Comparison of ENCODE assay signal across 23 cellular contexts in the genomic region with DNA sequence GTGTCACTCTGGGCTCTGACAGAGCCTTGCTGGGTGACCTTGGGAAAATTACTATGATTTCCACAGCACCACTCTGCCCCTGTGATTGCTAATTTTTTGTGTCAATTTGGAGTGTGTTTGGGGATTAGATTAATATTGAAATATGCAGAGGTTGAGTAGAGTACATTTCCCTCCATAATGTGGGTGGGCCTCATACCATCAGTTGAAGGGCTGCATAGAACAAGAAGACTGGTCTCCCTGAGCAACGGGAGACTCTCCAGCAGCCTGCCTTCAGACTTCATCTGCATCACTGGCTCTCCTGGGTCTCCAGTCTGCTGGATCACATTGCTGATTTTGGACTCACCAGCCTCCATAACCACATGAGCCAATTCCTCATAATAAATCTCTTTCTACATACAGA.
DNase-seq lines count a peak whose midpoint lies in the region; ATAC-seq and TF ChIP-seq lines count a peak whose summit lies in the region.
"Had no signal": no experiment of that assay in that cellular context is flagged by ENCODE, and none has a peak within 500 bp of the region (broad histone marks: within the 10 kb centered on the region; RNA-seq: fewer than 3 reads in every experiment).

No MANE protein-coding gene starts in this region.

- H3K4me1 ChIP-seq in endodermal cell (ENCODE audit: control insufficient read depth, insufficient read depth, low read length) (peaks cover 21% of the 10 kb centered on the region), parathyroid adenoma (peaks cover 42% of the 10 kb centered on the region), thoracic aorta (ENCODE audit: control insufficient read depth in 1 of 2, low read depth in 2 of 2) (peaks cover 32 to 93% of the 10 kb centered on the region in 2 donors)

- H3K9me3 ChIP-seq in endodermal cell (ENCODE audit: control insufficient read depth, low read length) (no peaks in the 10 kb centered on the region), parathyroid adenoma (ENCODE audit: control insufficient read depth, low read length) (no peaks in the 10 kb centered on the region), thoracic aorta (no peaks in the 10 kb centered on the region)
- H3K9me3 ChIP-seq: SJCRH30 had no signal

- no peak overlapping the region for H3K4me3 Mint-ChIP-seq in endodermal cell
- no peak overlapping the region for H3K4me3 Mint-ChIP-seq in activated naive CD8-positive, alpha-beta T cell treated with anti-CD3 and anti-CD28 coated beads for 36 hours

- DNase-seq in endodermal cell (peak; percentile 2), thoracic aorta (ENCODE audit: low spot score) (no peak), SIG-M5 treated with dmso at 0.1 percent for 504 hours (lab: John Stamatoyannopoulos, UW; ENCODE audit: unreplicated experiment) (no peak), lower leg skin (ENCODE audit: low spot score in 2 of 2) (no peak)
- DNase-seq in activated naive CD8-positive, alpha-beta T cell treated with anti-CD3 and anti-CD28 coated beads for 36 hours: no peak
- DNase-seq: C1 segment of cervical spinal cord; CD4-positive, alpha-beta memory T cell; COR-L47; DMS53; H7; Karpas-422; MV-4-11; NCI-H1105; NCI-H1436 treated with DMSO at 0.1 percent for 48 hours; NCI-H187 treated with DMSO at 0.1 percent for 48 hours; NCI-H2171 treated with DMSO at 0.1 percent for 48 hours; NCI-H446; NCI-H524 treated with DMSO at 0.1 percent for 48 hours; NCI-H774; SJCRH30 had no signal

- peaks cover 40% of the 10 kb centered on the region for H3K79me2 ChIP-seq in parathyroid adenoma

- H2AFZ ChIP-seq in parathyroid adenoma: no peak overlapping the region

- no peak overlapping the region for H3K4me2 ChIP-seq in parathyroid adenoma (ENCODE audit: low read length)

- H3K36me3 Mint-ChIP-seq in endodermal cell (ENCODE audit: low read depth): no peaks in the 10 kb centered on the region
- peaks cover 5% of the 10 kb centered on the region for H3K36me3 Mint-ChIP-seq in activated naive CD8-positive, alpha-beta T cell treated with anti-CD3 and anti-CD28 coated beads for 36 hours

- H3K4me1 Mint-ChIP-seq in endodermal cell: peaks cover 33% of the 10 kb centered on the region
- H3K4me1 Mint-ChIP-seq in activated naive CD8-positive, alpha-beta T cell treated with anti-CD3 and anti-CD28 coated beads for 36 hours: peaks cover 4% of the 10 kb centered on the region
- H3K4me1 Mint-ChIP-seq: CD4-positive, alpha-beta memory T cell had no signal

- TF ChIP-seq CTCF in endodermal cell (conservative IDR thresholded peaks at IDR 0.05) (no peak), parathyroid adenoma (IDR thresholded peaks at IDR 0.05) (no peak), thoracic aorta (IDR thresholded peaks at IDR 0.05) (no peak), lower leg skin (IDR thresholded peaks at IDR 0.05) (no peak)

- WGBS in endodermal cell (ENCODE audit: insufficient coverage in 1 of 2, insufficient read length in 1 of 2), 2 experiments: 75 to 98% methylated on average over 1 of the region's 1 CpG
- 93 to 100% methylated on average over 1 of the region's 1 CpG for WGBS in lower leg skin, 2 donors

- H3K36me3 ChIP-seq in endodermal cell (ENCODE audit: control insufficient read depth, insufficient read depth, low read length) (no peaks in the 10 kb centered on the region), parathyroid adenoma (ENCODE audit: control insufficient read depth, insufficient read depth, low read length) (no peaks in the 10 kb centered on the region), thoracic aorta (peaks cover 5% of the 10 kb centered on the region)
- H3K36me3 ChIP-seq: SJCRH30 had no signal

- intact Hi-C loops in lower leg skin (cut with DNase I; ENCODE audit: low total_unique reads): no loop called here

- H3K27ac ChIP-seq in endodermal cell (ENCODE audit: low read depth, low read length) (no peak overlapping the region), parathyroid adenoma (peak overlapping the region; percentile 16), thoracic aorta (peak overlapping the region; percentile 48 to 80)
- H3K27ac ChIP-seq: SJCRH30 had no signal

- H3K27ac Mint-ChIP-seq in endodermal cell: no peak overlapping the region
- H3K27ac Mint-ChIP-seq in activated naive CD8-positive, alpha-beta T cell treated with anti-CD3 and anti-CD28 coated beads for 36 hours: no peak overlapping the region
- H3K27ac Mint-ChIP-seq: CD4-positive, alpha-beta memory T cell had no signal

- H3K27me3 Mint-ChIP-seq in endodermal cell (ENCODE audit: insufficient read depth): peaks cover 92% of the 10 kb centered on the region
- no peaks in the 10 kb centered on the region for H3K27me3 Mint-ChIP-seq in activated naive CD8-positive, alpha-beta T cell treated with anti-CD3 and anti-CD28 coated beads for 36 hours
- H3K27me3 Mint-ChIP-seq: CD4-positive, alpha-beta memory T cell had no signal

- TF ChIP-seq POLR2A in lower leg skin (IDR thresholded peaks at IDR 0.05): no peak

- ATAC-seq in thoracic aorta (ENCODE audit: insufficient number of reproducible peaks, low FRiP score, low read depth): no peak
- ATAC-seq in GM18907 (IDR thresholded peaks at IDR 0.05; ENCODE audit: unreplicated experiment): no peak
- ATAC-seq: SK-N-SH treated with all-trans-retinoic acid at 6 μM for 48 hours had no signal

- H3K9ac ChIP-seq in endodermal cell (ENCODE audit: extremely low read depth, low read length, poor library complexity, severe bottlenecking): no peak overlapping the region
- no peak overlapping the region for H3K9ac ChIP-seq in parathyroid adenoma

- peaks cover 3% of the 10 kb centered on the region for H3K9me3 Mint-ChIP-seq in endodermal cell
- H3K9me3 Mint-ChIP-seq in activated naive CD8-positive, alpha-beta T cell treated with anti-CD3 and anti-CD28 coated beads for 36 hours: no peaks in the 10 kb centered on the region
- H3K9me3 Mint-ChIP-seq: CD4-positive, alpha-beta memory T cell had no signal

- H3K4me3 ChIP-seq in endodermal cell (ENCODE audit: low read length) (no peak overlapping the region), parathyroid adenoma (ENCODE audit: low read depth, low read length) (no peak overlapping the region), thoracic aorta (no peak overlapping the region), lower leg skin (ENCODE audit: low read depth, poor library complexity, severe bottlenecking) (no peak overlapping the region)
- H3K4me3 ChIP-seq: SJCRH30 had no signal

- H3K27me3 ChIP-seq in endodermal cell (ENCODE audit: control insufficient read depth, insufficient read depth, low read length, poor library complexity, severe bottlenecking) (peaks cover 23% of the 10 kb centered on the region), parathyroid adenoma (ENCODE audit: control insufficient read depth, insufficient read depth, low read length) (no peaks in the 10 kb centered on the region), thoracic aorta (replicated peaks; ENCODE audit: insufficient read depth) (no peaks in the 10 kb centered on the region)
- H3K27me3 ChIP-seq: SJCRH30 had no signal
